ENCODE assay signal across 9 cellular contexts in the genomic region with DNA sequence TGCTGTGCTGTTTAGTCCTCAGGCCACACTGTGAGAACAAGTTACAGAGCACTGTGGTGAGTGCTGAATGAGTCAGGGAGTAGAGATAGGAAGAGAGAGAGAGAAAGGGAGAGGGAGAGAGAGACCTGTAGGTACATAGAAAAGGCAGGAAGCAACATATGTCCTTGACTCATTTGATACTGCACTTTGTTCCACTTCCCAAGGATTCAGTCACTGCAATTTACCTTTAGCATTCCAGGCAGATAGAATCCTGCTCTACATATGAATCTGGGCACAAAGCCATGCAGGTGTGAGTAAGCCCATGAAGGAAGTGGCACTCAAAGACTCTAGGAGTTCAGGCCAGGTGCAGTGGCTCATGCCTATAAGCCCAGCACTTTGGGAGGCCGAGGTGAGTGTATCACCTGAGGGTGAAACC. TPM values are rescaled to one million over a fixed set of nuclear protein-coding genes. Genes with fewer than 3 reads are reported as not detected.
DNase-seq lines count a peak whose midpoint lies in the region; ATAC-seq and TF ChIP-seq lines count a peak whose summit lies in the region.
"Had no signal": no experiment of that assay in that cellular context is flagged by ENCODE, and none has a peak within 500 bp of the region (broad histone marks: within the 10 kb centered on the region; RNA-seq: fewer than 3 reads in every experiment).

No MANE protein-coding gene starts in this region.

- peak overlapping the region; percentile 81 for H3K4me2 ChIP-seq in PC-3 (ENCODE audit: low read length)

- H3K9me3 Mint-ChIP-seq in activated naive CD4-positive, alpha-beta T cell treated with anti-CD3 and anti-CD28 coated beads, Interleukin-2, amount 50 U/mL, for 24 hours: no peaks in the 10 kb centered on the region
- peaks cover 3% of the 10 kb centered on the region for H3K9me3 Mint-ChIP-seq in glutamatergic neuron (ENCODE audit: unreplicated experiment)

- TF ChIP-seq EP300 in transverse colon (IDR thresholded peaks at IDR 0.05; ENCODE audit: low read depth): no peak

- no peak overlapping the region for H3K4me3 ChIP-seq in PC-3 (ENCODE audit: low read length)
- H3K4me3 ChIP-seq in transverse colon: no peak overlapping the region

- peak overlapping the region; percentile 99 for H3K27ac ChIP-seq in PC-3 (ENCODE audit: low read length)
- peak overlapping the region; percentile 50 to 68 (median 55) for H3K27ac ChIP-seq in transverse colon

- no peak for DNase-seq in activated naive CD4-positive, alpha-beta T cell treated with anti-CD3 and anti-CD28 coated beads, Interleukin-2, amount 50 U/mL, for 16 hours
- DNase-seq in PC-3 (peak; percentile 98), transverse colon (peak; percentile 74), glutamatergic neuron (no peak), KG1 (lab: John Stamatoyannopoulos, UW) (no peak)
- DNase-seq: left cardiac atrium had no signal

- intact Hi-C loops in PC-3 (cut with micrococcal nuclease) (loop anchor here (5.0 to 10.0 kb wide), 4 partner anchors 47 to 249 kb away; a partner anchor contains a TSS), transverse colon (cut with DNase I; ENCODE audit: low total_unique reads) (no loop called here)

- no peaks in the 10 kb centered on the region for H3K36me3 Mint-ChIP-seq in activated naive CD4-positive, alpha-beta T cell treated with anti-CD3 and anti-CD28 coated beads, Interleukin-2, amount 50 U/mL, for 24 hours
- H3K36me3 Mint-ChIP-seq in glutamatergic neuron (ENCODE audit: unreplicated experiment): peaks cover 4% of the 10 kb centered on the region

- H3K9ac ChIP-seq in PC-3 (ENCODE audit: low read length): peak overlapping the region; percentile 85

- no peaks in the 10 kb centered on the region for H3K27me3 Mint-ChIP-seq in activated naive CD4-positive, alpha-beta T cell treated with anti-CD3 and anti-CD28 coated beads, Interleukin-2, amount 50 U/mL, for 24 hours
- no peaks in the 10 kb centered on the region for H3K27me3 Mint-ChIP-seq in glutamatergic neuron (ENCODE audit: unreplicated experiment)

- H3K9me3 ChIP-seq in PC-3 (ENCODE audit: low read length) (no peaks in the 10 kb centered on the region), transverse colon (no peaks in the 10 kb centered on the region)

- peaks cover 13% of the 10 kb centered on the region for H4K20me1 ChIP-seq in PC-3 (ENCODE audit: low read length)

- H3K79me2 ChIP-seq in PC-3 (ENCODE audit: low read length): peaks cover 38% of the 10 kb centered on the region

- no peaks in the 10 kb centered on the region for H3K9me2 ChIP-seq in PC-3 (replicated peaks; ENCODE audit: low read length)

- peak; percentile 85 for ATAC-seq in PC-3
- ATAC-seq in esophagus mucosa: peak; percentile 90
- ATAC-seq in HG03039 (IDR thresholded peaks at IDR 0.05; ENCODE audit: unreplicated experiment): no peak

- in situ Hi-C loops in transverse colon (cut with MboI; ENCODE audit: low pct_ligation_motif_present in 1 of 4, low pct_unique_long_range_greater_than_20kb in 1 of 4, low sequenced_read_pairs in 3 of 4): loop anchor here in 2 of 4 donors (10.0 kb wide), 2 partner anchors 129 to 139 kb away; a partner anchor contains a TSS

- CTCF ChIA-PET in PC-3 (lab: Charles Lee): no interaction called here

- H3F3A ChIP-seq in PC-3 (ENCODE audit: low read length, unreplicated experiment): peaks cover 6% of the 10 kb centered on the region

- peak overlapping the region; percentile 53 for H3K4me3 Mint-ChIP-seq in activated naive CD4-positive, alpha-beta T cell treated with anti-CD3 and anti-CD28 coated beads, Interleukin-2, amount 50 U/mL, for 24 hours
- H3K4me3 Mint-ChIP-seq in glutamatergic neuron (ENCODE audit: unreplicated experiment): no peak overlapping the region

- H3K27me3 ChIP-seq in PC-3 (ENCODE audit: low read length) (no peaks in the 10 kb centered on the region), transverse colon (no peaks in the 10 kb centered on the region)

- WGBS in transverse colon (ENCODE audit: low coverage in 1 of 2), 2 donors: 36% methylated on average over 1 of the region's 1 CpG; no CpG with 5 or more reads in 1 of the 2 donors

- POLR2A ChIA-PET in PC-3 (lab: Charles Lee; ENCODE audit: unreplicated experiment): no interaction called here

- peaks cover 68% of the 10 kb centered on the region for H3K4me1 Mint-ChIP-seq in activated naive CD4-positive, alpha-beta T cell treated with anti-CD3 and anti-CD28 coated beads, Interleukin-2, amount 50 U/mL, for 24 hours
- H3K4me1 Mint-ChIP-seq in glutamatergic neuron (ENCODE audit: low read depth, unreplicated experiment): no peaks in the 10 kb centered on the region

- TF ChIP-seq CTCF in PC-3 (conservative IDR thresholded peaks at IDR 0.05; ENCODE audit: low read depth, low read length) (no peak), transverse colon (IDR thresholded peaks at IDR 0.05) (no peak), glutamatergic neuron (IDR thresholded peaks at IDR 0.05; ENCODE audit: partially characterized antibody, unreplicated experiment) (no peak)

- no peak overlapping the region for H2AFZ ChIP-seq in PC-3 (ENCODE audit: low read length)

- no peak for TF ChIP-seq POLR2A in transverse colon (IDR thresholded peaks at IDR 0.05)

- peak overlapping the region; percentile 57 for H3K27ac Mint-ChIP-seq in activated naive CD4-positive, alpha-beta T cell treated with anti-CD3 and anti-CD28 coated beads, Interleukin-2, amount 50 U/mL, for 24 hours
- no peak overlapping the region for H3K27ac Mint-ChIP-seq in glutamatergic neuron (ENCODE audit: unreplicated experiment)

- peaks cover 40% of the 10 kb centered on the region for H3K4me1 ChIP-seq in PC-3 (ENCODE audit: insufficient read depth, low read length)
- H3K4me1 ChIP-seq in transverse colon: peaks cover 0 to 14% (median 5%) of the 10 kb centered on the region in 4 donors

- no TSS peak for BruUV-seq in PC-3 (replicated peaks; lab: Mats Ljungman, UMichigan)

- H3K36me3 ChIP-seq in PC-3 (ENCODE audit: low read depth, low read length): no peaks in the 10 kb centered on the region
- no peaks in the 10 kb centered on the region for H3K36me3 ChIP-seq in transverse colon

RNA-seq across cellular contexts. Expression of a gene that starts 1.0 kb away (rescaled TPM):
- total RNA-seq in PC-3 (2014; rRNA removed) (11.6 and 11.8 TPM in 2 replicates), esophagus mucosa (54.7 TPM), transverse colon (10 to 100 TPM in 1 of 4 donors, 1 to 10 TPM in 2, under 1 TPM in 1; 0.41 to 10.7 (median 7.6) TPM), glutamatergic neuron (ENCODE audit: unreplicated experiment) (not detected)

Comparison
In these comparisons a context has a peak if more than half of its experiments do, and no peak if none do; other contexts are left out.
1. DNase-seq: peak in PC-3 (single experiment) and transverse colon (single experiment); none in activated naive CD4-positive, alpha-beta T cell treated with anti-CD3 and anti-CD28 coated beads, Interleukin-2, amount 50 U/mL, for 16 hours (single experiment), glutamatergic neuron (single experiment) and KG1 (single experiment).